17 cellular contexts compared by ENCODE assay signal in genomic region chr3:134432236-134432635, GRCh38. TPM values are rescaled to one million over a fixed set of nuclear protein-coding genes. Genes with fewer than 3 reads are reported as not detected.
"Had no signal": no experiment of that assay in that cellular context is flagged by ENCODE, and none has a peak within 500 bp of the region (broad histone marks: within the 10 kb centered on the region; RNA-seq: fewer than 3 reads in every experiment).

No MANE protein-coding gene starts in this region.

- DNase-seq: activated B cell treated with CpG ODN at 0.5 μM for 24 hours; activated CD4-positive, alpha-beta T cell treated with anti-CD3 and anti-CD28 coated beads for 48 hours; activated CD8-positive, alpha-beta T cell treated with anti-CD3 and anti-CD28 coated beads for 36 hours; activated naive CD4-positive, alpha-beta T cell treated with Interleukin-2 at 50 U/mL for 16 hours; activated naive CD8-positive, alpha-beta T cell treated with anti-CD3 and anti-CD28 coated beads, Interleukin-2, amount 10 ng/mL, durations not matched to agents 7 days and 5 days; activated T-cell treated with anti-CD3 and anti-CD28 coated beads, Interleukin-2, amount 50 U/mL, for 1 hour; amygdala; dermis blood vessel endothelial cell; effector memory CD4-positive, alpha-beta T cell; heart left ventricle; left lung; occipital lobe; posterior cingulate gyrus; spleen; stimulated activated CD8-positive, alpha-beta memory T cell treated with anti-CD3 and anti-CD28 coated beads, Interleukin-4, amount 100 ng/mL, for 48 hours; stimulated activated naive CD4-positive, alpha-beta T cell had no signal

RNA-seq across cellular contexts. Expression of gene AMOTL2, which starts 58.0 kb away (rescaled TPM):
- total RNA-seq: activated B cell treated with CpG ODN at 0.5 μM for 24 hours; activated CD8-positive, alpha-beta T cell treated with anti-CD3 and anti-CD28 coated beads for 36 hours; activated naive CD8-positive, alpha-beta T cell treated with anti-CD3 and anti-CD28 coated beads, Interleukin-2, amount 10 ng/mL, durations not matched to agents 7 days and 5 days; activated T-helper 17 cell treated with anti-CD3 and anti-CD28 coated beads, Interleukin-2, amount 50 U/mL, for 72 hours had no signal
